ENCODE assay signal across 17 cellular contexts in the genomic region with DNA sequence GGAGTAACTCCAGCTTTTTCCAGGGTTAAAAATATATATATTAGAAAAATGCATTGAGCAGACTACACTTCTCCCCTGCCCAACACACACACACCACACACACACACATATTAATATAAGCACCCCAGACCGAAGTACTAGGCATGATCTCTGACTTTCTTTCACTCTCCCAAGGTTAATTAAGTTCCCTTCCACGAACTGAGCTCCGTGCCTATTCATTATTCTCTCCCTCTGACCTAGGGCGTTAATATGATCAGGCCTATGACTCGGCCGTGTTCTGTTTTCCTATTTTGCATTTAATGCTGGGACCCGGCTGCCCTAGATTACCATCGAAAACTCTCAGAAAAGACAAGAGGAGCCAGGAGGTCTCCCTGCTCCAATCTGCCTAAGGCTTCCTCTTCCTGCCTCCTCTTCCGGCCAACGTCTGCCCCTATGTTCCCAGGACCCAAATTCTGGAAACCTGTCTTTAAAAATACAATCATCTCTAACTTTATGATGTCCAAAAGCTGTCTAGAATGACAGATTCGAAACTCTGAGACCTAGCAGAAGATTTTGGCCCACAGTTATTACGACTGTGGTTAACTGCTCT. TPM values are rescaled to one million over a fixed set of nuclear protein-coding genes. Genes with fewer than 3 reads are reported as not detected.
DNase-seq lines count a peak whose midpoint lies in the region; ATAC-seq and TF ChIP-seq lines count a peak whose summit lies in the region.
"Had no signal": no experiment of that assay in that cellular context is flagged by ENCODE, and none has a peak within 500 bp of the region (broad histone marks: within the 10 kb centered on the region; RNA-seq: fewer than 3 reads in every experiment).

No MANE protein-coding gene starts in this region.

- no peak overlapping the region for H3K27ac Mint-ChIP-seq in glutamatergic neuron (ENCODE audit: unreplicated experiment)
- H3K27ac Mint-ChIP-seq: activated CD4-positive, alpha-beta T cell treated with anti-CD3 and anti-CD28 coated beads, Interleukin-2, amount 10 ng/mL, durations not matched to agents 7 days and 5 days; activated naive CD8-positive, alpha-beta T cell; activated T-cell treated with anti-CD3 and anti-CD28 coated beads, Interleukin-2, amount 50 U/mL, for 24 hours had no signal

- H3K36me3 Mint-ChIP-seq in glutamatergic neuron (ENCODE audit: unreplicated experiment), result no peaks in the 10 kb centered on the region

- DNase-seq in NCI-H2107 treated with DMSO at 0.1 percent for 48 hours (lab: John Stamatoyannopoulos, UW; ENCODE audit: unreplicated experiment) (peak; percentile 59), NCI-H2107 (lab: John Stamatoyannopoulos, UW) (no peak), NCI-H526 treated with DMSO at 0.1 percent for 48 hours (lab: John Stamatoyannopoulos, UW) (peak; percentile 74), glutamatergic neuron (no peak), pons (ENCODE audit: low spot score) (peak; percentile 14), iPS-NIHi7 (ENCODE audit: extremely low spot score) (no peak), WERI-Rb-1 (no peak)
- DNase-seq: 8988T; activated CD4-positive, alpha-beta T cell treated with anti-CD3 and anti-CD28 coated beads, Interleukin-2, amount 10 ng/mL, durations not matched to agents 7 days and 5 days; activated T-cell treated with anti-CD3 and anti-CD28 coated beads, Interleukin-2, amount 50 U/mL, for 24 hours; DMS79; mesenchymal stem cell; stimulated activated CD4-positive, alpha-beta T cell treated with anti-CD3 and anti-CD28 coated beads, Interleukin-4, amount 100 ng/mL, for 24 hours; tibial artery had no signal

- TF ChIP-seq CTCF in glutamatergic neuron (IDR thresholded peaks at IDR 0.05; ENCODE audit: partially characterized antibody, unreplicated experiment) (no peak), WERI-Rb-1 (IDR thresholded peaks at IDR 0.05; ENCODE audit: low read depth, low read length) (no peak)

- no peaks in the 10 kb centered on the region for H3K9me3 ChIP-seq in WERI-Rb-1 (ENCODE audit: severe bottlenecking)
- H3K9me3 ChIP-seq: tibial artery had no signal

- no peak overlapping the region for H3K27ac ChIP-seq in WERI-Rb-1
- H3K27ac ChIP-seq: tibial artery had no signal

- H3K36me3 ChIP-seq in WERI-Rb-1, result no peaks in the 10 kb centered on the region
- H3K36me3 ChIP-seq: tibial artery had no signal

- peaks cover 7% of the 10 kb centered on the region for H3K9me3 Mint-ChIP-seq in glutamatergic neuron (ENCODE audit: unreplicated experiment)
- H3K9me3 Mint-ChIP-seq: activated T-cell treated with anti-CD3 and anti-CD28 coated beads, Interleukin-2, amount 50 U/mL, for 24 hours had no signal

- no peak for ATAC-seq in HG02970 (IDR thresholded peaks at IDR 0.05; ENCODE audit: low FRiP score, unreplicated experiment)

- H3K4me3 ChIP-seq in WERI-Rb-1 (ENCODE audit: low read depth, low read length), result no peak overlapping the region
- H3K4me3 ChIP-seq: tibial artery had no signal

- H3K27me3 ChIP-seq in WERI-Rb-1 (ENCODE audit: insufficient read depth, low read depth, severe bottlenecking), result peaks cover 96% of the 10 kb centered on the region

- peaks cover 19% of the 10 kb centered on the region for H3K27me3 Mint-ChIP-seq in glutamatergic neuron (ENCODE audit: unreplicated experiment)

- H3K4me3 Mint-ChIP-seq in glutamatergic neuron (ENCODE audit: unreplicated experiment), result peak overlapping the region; percentile 73
- H3K4me3 Mint-ChIP-seq: activated CD4-positive, alpha-beta T cell treated with anti-CD3 and anti-CD28 coated beads, Interleukin-2, amount 10 ng/mL, durations not matched to agents 7 days and 5 days; activated T-cell treated with anti-CD3 and anti-CD28 coated beads, Interleukin-2, amount 50 U/mL, for 24 hours; central memory CD8-positive, alpha-beta T cell had no signal

- H3K4me1 Mint-ChIP-seq in glutamatergic neuron (ENCODE audit: low read depth, unreplicated experiment), result peaks cover 38% of the 10 kb centered on the region

RNA-seq across cellular contexts. Expression of gene POU3F2, which starts 6.1 kb away (rescaled TPM):
- 71.0 TPM for total RNA-seq in glutamatergic neuron (ENCODE audit: unreplicated experiment)
- total RNA-seq: activated CD4-positive, alpha-beta T cell treated with anti-CD3 and anti-CD28 coated beads, Interleukin-2, amount 10 ng/mL, durations not matched to agents 7 days and 5 days had no signal

Comparison
In these comparisons a context has a peak if more than half of its experiments do, and no peak if none do; other contexts are left out.
1. DNase-seq: peak in NCI-H2107 treated with DMSO at 0.1 percent for 48 hours (single experiment), NCI-H526 treated with DMSO at 0.1 percent for 48 hours (single experiment) and pons (single experiment); none in NCI-H2107 (single experiment), glutamatergic neuron (single experiment), iPS-NIHi7 (single experiment) and WERI-Rb-1 (single experiment).